In the genomic region with DNA sequence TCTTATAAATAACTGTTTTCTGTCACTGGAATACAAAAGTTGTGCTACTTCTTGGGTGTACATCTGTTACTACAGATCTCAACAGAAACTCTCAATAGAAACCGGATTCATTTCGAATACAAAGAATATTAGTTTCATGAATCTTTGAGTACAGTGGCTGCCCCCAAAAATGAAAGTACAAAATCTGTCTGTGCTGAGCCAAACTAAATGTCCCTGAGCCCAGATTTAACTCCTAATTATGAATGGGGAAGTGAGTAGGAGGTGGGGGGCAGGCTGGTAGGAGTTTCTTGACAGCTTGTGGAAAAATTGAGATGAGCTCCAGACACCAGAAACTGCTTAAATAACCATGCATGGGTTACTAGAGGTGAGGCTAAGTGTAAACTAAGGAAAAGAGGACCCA, we compare ENCODE assay signal across 15 cellular contexts. TPM values are rescaled to one million over a fixed set of nuclear protein-coding genes. Genes with fewer than 3 reads are reported as not detected.
DNase-seq lines count a peak whose midpoint lies in the region; ATAC-seq, FAIRE-seq and TF ChIP-seq lines count a peak whose summit lies in the region.
"Had no signal": no experiment of that assay in that cellular context is flagged by ENCODE, and none has a peak within 500 bp of the region (broad histone marks: within the 10 kb centered on the region; RNA-seq: fewer than 3 reads in every experiment).

No MANE protein-coding gene starts in this region.

- DNase-seq in GM12864 (ENCODE audit: low read depth), result peak; percentile 39
- DNase-seq in GM19239 (ENCODE audit: insufficient read length, low spot score), result no peak
- peak; percentile 78 for DNase-seq in MM.1S
- DNase-seq in mesothelial cell of epicardium (ENCODE audit: low spot score in 2 of 2, unreplicated experiment in 2 of 2), result no peak
- DNase-seq in upper lobe of left lung, result no peak
- DNase-seq in NCI-H345 (lab: John Stamatoyannopoulos, UW), result no peak
- DNase-seq: activated CD4-positive, alpha-beta memory T cell treated with anti-CD3 and anti-CD28 coated beads, Interleukin-2, amount 10 ng/mL, durations not matched to agents 7 days and 5 days; activated gamma-delta T cell treated with Interleukin-2 at 50 U/mL for 16 hours; heart left ventricle; thyroid gland had no signal

- H3K4me2 ChIP-seq in MM.1S (ENCODE audit: low read depth, low read length), result peak overlapping the region; percentile 66

- H3K27ac Mint-ChIP-seq in mesothelial cell of epicardium, result peak overlapping the region; percentile 20
- H3K27ac Mint-ChIP-seq: activated CD4-positive, alpha-beta memory T cell treated with anti-CD3 and anti-CD28 coated beads, Interleukin-2, amount 10 ng/mL, durations not matched to agents 7 days and 5 days had no signal

- H3K27me3 Mint-ChIP-seq in mesothelial cell of epicardium (ENCODE audit: low read depth), result no peaks in the 10 kb centered on the region
- H3K27me3 Mint-ChIP-seq: activated CD4-positive, alpha-beta memory T cell treated with anti-CD3 and anti-CD28 coated beads, Interleukin-2, amount 10 ng/mL, durations not matched to agents 7 days and 5 days had no signal

- peaks cover 25% of the 10 kb centered on the region for H3F3A ChIP-seq in MM.1S (ENCODE audit: insufficient read depth, low read length)

- H3K4me1 ChIP-seq in MM.1S (ENCODE audit: low read length), result peaks cover 59% of the 10 kb centered on the region
- H3K4me1 ChIP-seq in upper lobe of left lung, result peaks cover 3 to 25% (median 16%) of the 10 kb centered on the region in 4 donors

- ATAC-seq in upper lobe of left lung (ENCODE audit: low FRiP score in 2 of 2) (no peak), GM18868 (IDR thresholded peaks at IDR 0.05; ENCODE audit: unreplicated experiment) (no peak), HG03565 (IDR thresholded peaks at IDR 0.05; ENCODE audit: unreplicated experiment) (no peak)
- ATAC-seq: Panc1 had no signal

- peaks cover 72% of the 10 kb centered on the region for H3K79me2 ChIP-seq in MM.1S (ENCODE audit: low read length)

- H3K9ac ChIP-seq in MM.1S (ENCODE audit: low read length), result peak overlapping the region; percentile 4; the same call in 1 of the 2 replicates

- H2AFZ ChIP-seq in MM.1S (ENCODE audit: low read length), result no peak overlapping the region

- H3K9me3 ChIP-seq in MM.1S (replicated peaks; ENCODE audit: insufficient read depth, low read length) (no peaks in the 10 kb centered on the region), upper lobe of left lung (no peaks in the 10 kb centered on the region)
- H3K9me3 ChIP-seq: heart left ventricle, neutrophil, thyroid gland had no signal

- TF ChIP-seq POLR2A in upper lobe of left lung (IDR thresholded peaks at IDR 0.05), result no peak

- TF ChIP-seq CTCF in GM12864 (IDR thresholded peaks at IDR 0.05; ENCODE audit: low read depth, low read length, missing control alignments), result no peak
- TF ChIP-seq CTCF in MM.1S (IDR thresholded peaks at IDR 0.05; ENCODE audit: low read length), result no peak
- no peak for TF ChIP-seq CTCF in mesothelial cell of epicardium (IDR thresholded peaks at IDR 0.05; ENCODE audit: unreplicated experiment)
- no peak for TF ChIP-seq CTCF in upper lobe of left lung (IDR thresholded peaks at IDR 0.05)

- peaks cover 57% of the 10 kb centered on the region for H3K4me1 Mint-ChIP-seq in mesothelial cell of epicardium

- no peak overlapping the region for H3K4me3 Mint-ChIP-seq in mesothelial cell of epicardium
- H3K4me3 Mint-ChIP-seq: activated CD4-positive, alpha-beta memory T cell treated with anti-CD3 and anti-CD28 coated beads, Interleukin-2, amount 10 ng/mL, durations not matched to agents 7 days and 5 days had no signal

- peak; percentile 84 for FAIRE-seq in GM19239 (lab: Jason Lieb, UNC)
- FAIRE-seq: bronchial epithelial cell had no signal

- H3K27ac ChIP-seq in MM.1S (ENCODE audit: low read length) (peak overlapping the region; percentile 67), upper lobe of left lung (no peak overlapping the region)
- H3K27ac ChIP-seq: neutrophil, thyroid gland had no signal

- no peaks in the 10 kb centered on the region for H3K27me3 ChIP-seq in MM.1S (replicated peaks; ENCODE audit: insufficient read depth, low read length)
- H3K27me3 ChIP-seq in upper lobe of left lung, result no peaks in the 10 kb centered on the region
- H3K27me3 ChIP-seq: heart left ventricle, neutrophil, thyroid gland had no signal

- peaks cover 4% of the 10 kb centered on the region for H3K36me3 Mint-ChIP-seq in mesothelial cell of epicardium

- H3K4me3 ChIP-seq in GM12864 (ENCODE audit: low read depth, low read length), result no peak overlapping the region
- no peak overlapping the region for H3K4me3 ChIP-seq in MM.1S (ENCODE audit: low read length)
- H3K4me3 ChIP-seq in upper lobe of left lung, result no peak overlapping the region
- H3K4me3 ChIP-seq: heart left ventricle, thyroid gland had no signal

- no peaks in the 10 kb centered on the region for H3K9me2 ChIP-seq in MM.1S (replicated peaks; ENCODE audit: insufficient read depth, low read length)

- peaks cover 12% of the 10 kb centered on the region; the same call in 1 of the 2 replicates for H4K20me1 ChIP-seq in MM.1S (ENCODE audit: insufficient read depth, low read length)

- 78 to 86% methylated on average over 2 of the region's 2 CpGs for WGBS in upper lobe of left lung, 2 donors

- no peaks in the 10 kb centered on the region for H3K9me3 Mint-ChIP-seq in mesothelial cell of epicardium
- H3K9me3 Mint-ChIP-seq: activated CD4-positive, alpha-beta memory T cell treated with anti-CD3 and anti-CD28 coated beads, Interleukin-2, amount 10 ng/mL, durations not matched to agents 7 days and 5 days had no signal

- TF ChIP-seq EP300 in upper lobe of left lung (IDR thresholded peaks at IDR 0.05), result no peak

- H3K36me3 ChIP-seq in MM.1S (replicated peaks; ENCODE audit: insufficient read depth, low read length) (peaks cover 2% of the 10 kb centered on the region; the same call in 1 of the 2 replicates), upper lobe of left lung (peaks cover 3 to 15% (median 10%) of the 10 kb centered on the region in 4 donors)

RNA-seq across cellular contexts. Expression of a gene that starts 41.6 kb away (rescaled TPM):
- total RNA-seq in mesothelial cell of epicardium (93.0 to 97.2 TPM (median 96.2 TPM) in 3 replicates), upper lobe of left lung (10 to 100 TPM; 26.6 to 65.9 (median 41.0) TPM)

Comparison
In these comparisons a context has a peak if more than half of its experiments do, and no peak if none do; other contexts are left out.
1. DNase-seq: peak in GM12864 (single experiment) and MM.1S (single experiment); none in GM19239 (single experiment), mesothelial cell of epicardium (0 of 2), upper lobe of left lung (0 of 2) and NCI-H345 (single experiment).